ENCODE assay signal across 16 cellular contexts in genomic region chr11:119976805-119977583, GRCh38.
DNase-seq lines count a peak whose midpoint lies in the region; ATAC-seq and TF ChIP-seq lines count a peak whose summit lies in the region.
"Had no signal": no experiment of that assay in that cellular context is flagged by ENCODE, and none has a peak within 500 bp of the region (broad histone marks: within the 10 kb centered on the region; RNA-seq: fewer than 3 reads in every experiment).

No MANE protein-coding gene starts in this region.

- H3K4me3 ChIP-seq in H7 (ENCODE audit: insufficient read depth, low read depth, low read length): no peak overlapping the region
- no peak overlapping the region for H3K4me3 ChIP-seq in right atrium auricular region
- H3K4me3 ChIP-seq: A549, GM23248, K562, SJSA1 had no signal

- peaks cover 0 to 8% of the 10 kb centered on the region in 2 donors for H3K4me1 ChIP-seq in right atrium auricular region
- H3K4me1 ChIP-seq: A549, SJSA1 had no signal

- peaks cover 8% of the 10 kb centered on the region for H3K27me3 Mint-ChIP-seq in neural crest cell (ENCODE audit: low read depth)

- DNase-seq in H7: peak; percentile 28
- DNase-seq in globus pallidus (ENCODE audit: low spot score): peak; percentile 70
- no peak for DNase-seq in neural crest cell (ENCODE audit: low read depth, low spot score)
- DNase-seq in right atrium auricular region (ENCODE audit: low spot score): no peak
- DNase-seq: CD8-positive, alpha-beta memory T cell; DMS79 treated with DMSO at 0.1 percent for 48 hours; GM23248; NCI-H1105 had no signal

- H3K36me3 Mint-ChIP-seq in neural crest cell (ENCODE audit: low read depth): no peaks in the 10 kb centered on the region
- H3K36me3 Mint-ChIP-seq: CD8-positive, alpha-beta memory T cell had no signal

- ATAC-seq in HG02759 (IDR thresholded peaks at IDR 0.05; ENCODE audit: unreplicated experiment) (no peak), HG03442 (IDR thresholded peaks at IDR 0.05; ENCODE audit: unreplicated experiment) (no peak)
- ATAC-seq: A549, HCT116, K562, Panc1 had no signal

- H3K36me3 ChIP-seq in H7 (replicated peaks; ENCODE audit: control insufficient read depth, insufficient read depth, low read length) (no peaks in the 10 kb centered on the region), right atrium auricular region (no peaks in the 10 kb centered on the region)
- H3K36me3 ChIP-seq: SJSA1 had no signal

- H3K9me3 ChIP-seq in right atrium auricular region: no peaks in the 10 kb centered on the region
- H3K9me3 ChIP-seq: A549, SJSA1 had no signal

- peak overlapping the region; percentile 98 for H3K27ac ChIP-seq in temporal lobe (ENCODE audit: low read depth, low read length)
- no peak overlapping the region for H3K27ac ChIP-seq in right atrium auricular region
- H3K27ac ChIP-seq: A549, GM23248, SJSA1 had no signal

- H3K27ac Mint-ChIP-seq in neural crest cell (ENCODE audit: unreplicated experiment): peak overlapping the region; percentile 65
- H3K27ac Mint-ChIP-seq: CD8-positive, alpha-beta memory T cell had no signal

- H3K27me3 ChIP-seq in H7 (ENCODE audit: control insufficient read depth, insufficient read depth, low read length): no peaks in the 10 kb centered on the region; the same call in none of the 2 replicates
- H3K27me3 ChIP-seq in right atrium auricular region: no peaks in the 10 kb centered on the region
- H3K27me3 ChIP-seq: SJSA1 had no signal

- H3K4me1 Mint-ChIP-seq in neural crest cell: peaks cover 5% of the 10 kb centered on the region
- H3K4me1 Mint-ChIP-seq: CD8-positive, alpha-beta memory T cell had no signal

- no peaks in the 10 kb centered on the region for H3K9me3 Mint-ChIP-seq in neural crest cell
- H3K9me3 Mint-ChIP-seq: CD8-positive, alpha-beta memory T cell had no signal

- H3K4me3 Mint-ChIP-seq in neural crest cell: no peak overlapping the region
- H3K4me3 Mint-ChIP-seq: CD8-positive, alpha-beta memory T cell had no signal

- TF ChIP-seq CTCF in neural crest cell (conservative IDR thresholded peaks at IDR 0.05): no peak
- no peak for TF ChIP-seq CTCF in right atrium auricular region (IDR thresholded peaks at IDR 0.05)

Comparison
In these comparisons a context has a peak if more than half of its experiments do, and no peak if none do; other contexts are left out.
1. DNase-seq: peak in H7 (single experiment) and globus pallidus (single experiment); none in neural crest cell (single experiment) and right atrium auricular region (single experiment).